18 cellular contexts compared by ENCODE assay signal in the genomic region with DNA sequence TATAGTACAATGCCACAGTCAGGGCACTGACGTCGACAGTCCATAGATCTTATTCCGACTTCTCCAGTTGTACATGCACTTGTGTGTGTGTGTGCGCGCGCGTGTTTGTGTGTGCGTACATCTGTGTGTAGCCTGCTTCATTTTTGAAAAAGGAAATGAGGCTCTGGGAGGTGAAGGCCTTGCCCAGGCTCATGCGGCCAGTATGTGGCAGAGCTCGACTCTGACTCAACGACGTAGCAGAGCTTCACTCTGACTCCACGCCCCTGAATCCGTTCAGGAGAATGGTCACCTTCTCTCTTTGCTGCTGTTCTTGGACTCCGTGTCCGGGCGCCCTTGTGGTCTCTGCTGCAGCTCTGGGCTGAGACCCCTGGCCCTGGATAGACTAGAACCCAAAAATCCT.
DNase-seq lines count a peak whose midpoint lies in the region; ATAC-seq and TF ChIP-seq lines count a peak whose summit lies in the region.
"Had no signal": no experiment of that assay in that cellular context is flagged by ENCODE, and none has a peak within 500 bp of the region (broad histone marks: within the 10 kb centered on the region; RNA-seq: fewer than 3 reads in every experiment).

No MANE protein-coding gene starts in this region.

- H3K4me1 Mint-ChIP-seq in glutamatergic neuron (ENCODE audit: low read depth, unreplicated experiment): peaks cover 39% of the 10 kb centered on the region
- H3K4me1 Mint-ChIP-seq: CD4-positive, CD25-positive, alpha-beta regulatory T cell; IgD-negative memory B cell had no signal

- TF ChIP-seq POLR2A in adrenal gland (IDR thresholded peaks at IDR 0.05): peak in 1 of 2 donors; percentile 57
- TF ChIP-seq POLR2A in spleen (IDR thresholded peaks at IDR 0.05): no peak

- no peak overlapping the region for H3K27ac Mint-ChIP-seq in glutamatergic neuron (ENCODE audit: unreplicated experiment)

- H3K4me1 ChIP-seq in adrenal gland (replicated peaks in 1 of 2) (peaks cover 44 to 64% of the 10 kb centered on the region in 2 donors), spleen (peaks cover 5 to 66% (median 45%) of the 10 kb centered on the region in 6 donors)

- ATAC-seq in left ventricle myocardium superior: no peak

- intact Hi-C loops in left ventricle myocardium superior (cut with micrococcal nuclease) (no loop called here), cardiac septum (cut with DNase I) (no loop called here), adrenal gland (cut with DNase I) (no loop called here), spleen (cut with DNase I; ENCODE audit: low total_unique reads) (no loop called here)

- H3K36me3 Mint-ChIP-seq in glutamatergic neuron (ENCODE audit: unreplicated experiment): peaks cover 7% of the 10 kb centered on the region
- H3K36me3 Mint-ChIP-seq: CD4-positive, CD25-positive, alpha-beta regulatory T cell; IgD-negative memory B cell had no signal

- H3K27me3 Mint-ChIP-seq in glutamatergic neuron (ENCODE audit: unreplicated experiment): peaks cover 13% of the 10 kb centered on the region

- TF ChIP-seq CTCF in adrenal gland (IDR thresholded peaks at IDR 0.05): no peak
- no peak for TF ChIP-seq CTCF in glutamatergic neuron (IDR thresholded peaks at IDR 0.05; ENCODE audit: partially characterized antibody, unreplicated experiment)
- no peak for TF ChIP-seq CTCF in spleen (IDR thresholded peaks at IDR 0.05 in 8 of 11, conservative IDR thresholded peaks at IDR 0.05 in 3 of 11)

- no peaks in the 10 kb centered on the region for H3K27me3 ChIP-seq in adrenal gland
- no peaks in the 10 kb centered on the region for H3K27me3 ChIP-seq in spleen (replicated peaks in 1 of 7)
- H3K27me3 ChIP-seq: BLaER1 had no signal

- peak overlapping the region; percentile 18 for H3K4me3 Mint-ChIP-seq in glutamatergic neuron (ENCODE audit: unreplicated experiment)
- H3K4me3 Mint-ChIP-seq: CD4-positive, CD25-positive, alpha-beta regulatory T cell; IgD-negative memory B cell had no signal

- no peak overlapping the region for H3K4me3 ChIP-seq in adrenal gland
- H3K4me3 ChIP-seq in spleen: no peak overlapping the region
- H3K4me3 ChIP-seq: BLaER1 had no signal

- H3K27ac ChIP-seq in adrenal gland (peak overlapping the region in 4 of 5 donors; percentile 4 to 86 (median 82)), spleen (peak overlapping the region in 5 of 8 donors; percentile 28 to 69 (median 58))
- H3K27ac ChIP-seq: BLaER1, KMS-11 had no signal

- no peaks in the 10 kb centered on the region for H3K36me3 ChIP-seq in adrenal gland (replicated peaks in 1 of 2)
- no peaks in the 10 kb centered on the region for H3K36me3 ChIP-seq in spleen
- H3K36me3 ChIP-seq: BLaER1 had no signal

- WGBS in adrenal gland, 4 donors: 74 to 85% (median 82%) methylated on average over 10 to 17 of the region's 17 CpGs
- 70 to 83% (median 76%) methylated on average over 17 of the region's 17 CpGs for WGBS in spleen, 5 donors

- H3K9me3 ChIP-seq in adrenal gland (replicated peaks in 1 of 3) (peaks cover 0 to 6% (median 0%) of the 10 kb centered on the region in 3 donors), spleen (peaks cover 0 to 22% (median 19%) of the 10 kb centered on the region in 8 donors)

- peak; percentile 13 for DNase-seq in left ventricle myocardium superior
- no peak for DNase-seq in cardiac septum (ENCODE audit: low spot score)
- peak in 6 of 7 donors; percentile 33 to 81 (median 73) for DNase-seq in adrenal gland
- no peak for DNase-seq in glutamatergic neuron
- no peak for DNase-seq in spleen
- no peak for DNase-seq in effector CD8-positive, alpha-beta T cell (lab: John Stamatoyannopoulos, UW)
- DNase-seq in activated gamma-delta T cell (lab: John Stamatoyannopoulos, UW): no peak
- DNase-seq: CD4-positive, CD25-positive, alpha-beta regulatory T cell; H7; MM.1S; NCI-H2029 treated with DMSO at 0.1 percent for 48 hours; NCI-H446 treated with DMSO at 0.1 percent for 48 hours; NCI-H526; RPMI8226; SHP77 treated with DMSO at 0.1 percent for 48 hours had no signal

- peaks cover 2% of the 10 kb centered on the region for H3K9me3 Mint-ChIP-seq in glutamatergic neuron (ENCODE audit: unreplicated experiment)

Comparison
In these comparisons a context has a peak if more than half of its experiments do, and no peak if none do; other contexts are left out.
1. DNase-seq: peak in left ventricle myocardium superior (single experiment) and adrenal gland (6 of 7); none in cardiac septum (single experiment), glutamatergic neuron (single experiment), spleen (single experiment), effector CD8-positive, alpha-beta T cell (single experiment) and activated gamma-delta T cell (single experiment).